8 cellular contexts compared by ENCODE assay signal in genomic region chr4:10015140-10015753, GRCh38. TPM values are rescaled to one million over a fixed set of nuclear protein-coding genes. Genes with fewer than 3 reads are reported as not detected.
A peak's percentile ranks its signal among the peaks of the same experiment; 100 is the strongest.
DNase-seq lines count a peak whose midpoint lies in the region; ATAC-seq and TF ChIP-seq lines count a peak whose summit lies in the region.

No MANE protein-coding gene starts in this region.

- POLR2A ChIA-PET in AG04449 (lab: Yijun Ruan, JAX), result no interaction called here

- no peak for ATAC-seq in upper lobe of left lung (ENCODE audit: low FRiP score in 2 of 2)
- no peak for ATAC-seq in sciatic nerve

- TF ChIP-seq EP300 in upper lobe of left lung (IDR thresholded peaks at IDR 0.05), result no peak

- CTCF ChIA-PET in AG04449 (lab: Yijun Ruan, JAX), result interaction anchor here (0.7 to 1.8 kb wide), 6 partner anchors 7 to 255 kb away, joined by 3 to 6 read pairs (median 4); no protein-coding TSS in a partner anchor

- 45 to 66% methylated on average over 5 to 7 of the region's 7 CpGs for WGBS in upper lobe of left lung, 2 donors

- peak; percentile 20 for TF ChIP-seq CTCF in AG04449 (IDR thresholded peaks at IDR 0.05; ENCODE audit: insufficient read depth, low read length, missing control alignments)
- peak; percentile 78 for TF ChIP-seq CTCF in GM12864 (IDR thresholded peaks at IDR 0.05; ENCODE audit: low read depth, low read length, missing control alignments)
- TF ChIP-seq CTCF in upper lobe of left lung (IDR thresholded peaks at IDR 0.05), result peak in 5 of 6 experiments; percentile 16 to 55 (median 39)

- no peak for TF ChIP-seq POLR2A in upper lobe of left lung (IDR thresholded peaks at IDR 0.05)

- H3K36me3 ChIP-seq in upper lobe of left lung, result no peaks in the 10 kb centered on the region

- intact Hi-C loops in sciatic nerve (cut with DNase I), result loop anchor here (10.0 kb wide), 1 partner anchor 250 kb away; no protein-coding TSS in a partner anchor

- no peaks in the 10 kb centered on the region for H3K9me3 ChIP-seq in upper lobe of left lung

- no peak overlapping the region for H3K27ac ChIP-seq in upper lobe of left lung

- H3K4me1 ChIP-seq in upper lobe of left lung, result peaks cover 8 to 23% (median 15%) of the 10 kb centered on the region in 4 donors

- H3K4me3 ChIP-seq in AG04449 (ENCODE audit: low read depth, low read length) (no peak overlapping the region), GM12864 (ENCODE audit: low read depth, low read length) (no peak overlapping the region), upper lobe of left lung (no peak overlapping the region)

- H3K27me3 ChIP-seq in upper lobe of left lung, result no peaks in the 10 kb centered on the region

- DNase-seq in AG04449 (ENCODE audit: low read depth, low spot score), result no peak
- no peak for DNase-seq in GM12864 (ENCODE audit: low read depth)
- peak; percentile 77 for DNase-seq in NCI-H1092 treated with DMSO at 0.1 percent for 48 hours (lab: John Stamatoyannopoulos, UW)
- peak; percentile 36 to 53 for DNase-seq in activated CD4-positive, alpha-beta T cell treated with anti-CD3 and anti-CD28 coated beads, Interleukin-2, amount 50 U/mL, for 48 hours
- DNase-seq in iPS-NIHi7 (ENCODE audit: extremely low spot score), result peak; percentile 49
- peak in 1 of 2 donors; percentile 36 for DNase-seq in upper lobe of left lung
- no peak for DNase-seq in central memory CD4-positive, alpha-beta T cell
- DNase-seq in sciatic nerve (ENCODE audit: low spot score), result no peak

RNA-seq across cellular contexts. Expression of gene SLC2A9, which starts 6.0 kb away (rescaled TPM):
- total RNA-seq in upper lobe of left lung (10 to 100 TPM in 3 of 6 donors, 1 to 10 TPM in 3; 5.4 to 25.1 (median 13.0) TPM), sciatic nerve (7.4 TPM)

Comparison
In these comparisons a context has a peak if more than half of its experiments do, and no peak if none do; other contexts are left out.
1. DNase-seq: peak in NCI-H1092 treated with DMSO at 0.1 percent for 48 hours (single experiment), activated CD4-positive, alpha-beta T cell treated with anti-CD3 and anti-CD28 coated beads, Interleukin-2, amount 50 U/mL, for 48 hours (2 of 2) and iPS-NIHi7 (single experiment); none in AG04449 (single experiment), GM12864 (single experiment), central memory CD4-positive, alpha-beta T cell (single experiment) and sciatic nerve (single experiment).
2. CTCF ChIP-seq: peak in every context shown above with its lines; median percentile 78 in GM12864; 39 in upper lobe of left lung; 20 in AG04449.